In genomic region chr5:141879941-141880738, GRCh38 we compare ENCODE assay signal across 9 cellular contexts. TPM values are rescaled to one million over a fixed set of nuclear protein-coding genes. Genes with fewer than 3 reads are reported as not detected.
DNase-seq lines count a peak whose midpoint lies in the region; ATAC-seq, FAIRE-seq and TF ChIP-seq lines count a peak whose summit lies in the region.
"Had no signal": no experiment of that assay in that cellular context is flagged by ENCODE, and none has a peak within 500 bp of the region (broad histone marks: within the 10 kb centered on the region; RNA-seq: fewer than 3 reads in every experiment).

No MANE protein-coding gene starts in this region.

- no peak overlapping the region for H3K9ac ChIP-seq in GM12878 (ENCODE audit: control insufficient read depth, insufficient read depth, low read length)

- peaks cover 2% of the 10 kb centered on the region for H3K36me3 Mint-ChIP-seq in T-helper 2 cell treated with Interferon-gamma antibody and Interleukin-4, amounts not matched to agents 5 μg/mL and 100 μg/mL, for 36 hours (ENCODE audit: low read depth)
- no peaks in the 10 kb centered on the region for H3K36me3 Mint-ChIP-seq in activated naive CD4-positive, alpha-beta T cell treated with anti-CD3 and anti-CD28 coated beads for 36 hours (ENCODE audit: low read depth)

- TF ChIP-seq POLR2A in GM12878 (IDR thresholded peaks at IDR 0.05; ENCODE audit: low read depth, low read length): no peak

- CTCF ChIA-PET in GM12878 (lab: Yijun Ruan, JAX): interaction anchor here (0.5 to 7.3 kb wide), 41 partner anchors 11 to 819 kb away, joined by 3 to 97 read pairs (median 5); partner anchors contain the start of genes DELE1, HDAC3, RELL2 and RNF14
- CTCF ChIA-PET in activated naive CD4-positive, alpha-beta T cell treated with anti-CD3 and anti-CD28 coated beads for 36 hours (lab: Charles Lee): interaction anchor here (0.6 to 8.6 kb wide), 43 partner anchors 10 to 442 kb away, joined by 3 to 161 read pairs (median 6); partner anchors contain the start of genes DELE1 and PCDH12

- POLR2A ChIA-PET in GM12878 (lab: Charles Lee): interaction anchor here (0.6 to 1.8 kb wide), 3 partner anchors 43 to 179 kb away, joined by 4 to 7 read pairs (median 4); partner anchors contain the start of gene DELE1

- no TSS peak for BruUV-seq in GM12878 (replicated peaks; lab: Mats Ljungman, UMichigan)

- intact Hi-C loops in GM12878 (cut with micrococcal nuclease; ENCODE audit: unreplicated experiment): loop anchor here (1.0 to 10.0 kb wide), 5 partner anchors 68 to 265 kb away; no protein-coding TSS in a partner anchor
- intact Hi-C loops in activated naive CD4-positive, alpha-beta T cell treated with anti-CD3 and anti-CD28 coated beads for 36 hours (cut with micrococcal nuclease): loop anchor here (1.0 to 10.0 kb wide), 9 partner anchors 31 to 465 kb away; partner anchors contain the start of genes PCDHGA10 and PCDHGB7

- no peak overlapping the region for H3K4me2 ChIP-seq in GM12878 (ENCODE audit: control insufficient read depth, insufficient read depth)

- no peak for TF ChIP-seq CTCF in GM12878 (IDR thresholded peaks at IDR 0.05 in 2 of 3, conservative IDR thresholded peaks at IDR 0.05 in 1 of 3; ENCODE audit: control insufficient read depth in 2 of 3, extremely low read depth in 1 of 3, insufficient read depth in 1 of 3, low read depth in 3 of 3, low read length in 3 of 3)

- H3K4me1 Mint-ChIP-seq in T-helper 2 cell treated with Interferon-gamma antibody and Interleukin-4, amounts not matched to agents 5 μg/mL and 100 μg/mL, for 36 hours (ENCODE audit: low read depth): peaks cover 19% of the 10 kb centered on the region
- peaks cover 19% of the 10 kb centered on the region for H3K4me1 Mint-ChIP-seq in activated naive CD4-positive, alpha-beta T cell treated with anti-CD3 and anti-CD28 coated beads for 36 hours (ENCODE audit: low read depth)

- H3K4me1 ChIP-seq in GM12878 (ENCODE audit: control insufficient read depth, insufficient read depth, low read length): peaks cover 37% of the 10 kb centered on the region

- in situ Hi-C loops in GM12878 (cut with MboI): loop anchor here (5.0 kb wide), 1 partner anchor 188 kb away; no protein-coding TSS in a partner anchor

- FAIRE-seq in GM12878 (lab: Jason Lieb, UNC): no peak

- peak; percentile 4 for ATAC-seq in GM12878

- H4K20me1 ChIP-seq in GM12878 (ENCODE audit: control insufficient read depth, insufficient read depth): 0 out of 2 replicates have a peak, but pooled peaks cover 3% of the 10 kb centered on the region

- TF ChIP-seq EP300 in GM12878 (IDR thresholded peaks at IDR 0.05; ENCODE audit: borderline replicate concordance in 1 of 2, control insufficient read depth in 1 of 2, low read depth in 2 of 2, low read length in 2 of 2): no peak

- RAD21 ChIA-PET in GM12878 (lab: Charles Lee; ENCODE audit: unreplicated experiment): interaction anchor here (0.8 to 5.0 kb wide), 15 partner anchors 10 to 263 kb away, joined by 3 to 67 read pairs (median 6); partner anchors contain the start of gene DELE1

- no peaks in the 10 kb centered on the region for H3K9me3 ChIP-seq in GM12878 (replicated peaks; ENCODE audit: control insufficient read depth, insufficient read depth, low read length)
- H3K9me3 ChIP-seq: right lobe of liver had no signal

- no peak for TF ChIP-seq RAD21 in GM12878 (IDR thresholded peaks at IDR 0.05; ENCODE audit: insufficient read depth, low read depth, low read length)

- H3K36me3 ChIP-seq in GM12878 (ENCODE audit: control insufficient read depth in 2 of 2, insufficient read depth in 2 of 2, low read length in 1 of 2): no peaks in the 10 kb centered on the region
- H3K36me3 ChIP-seq: right lobe of liver had no signal

- 22% methylated on average over 7 of the region's 7 CpGs for WGBS in GM12878 (ENCODE audit: insufficient coverage, insufficient replicate concordance, low lambda C conversion rate, missing lambda C conversion rate)

- peaks cover 17 to 29% of the 10 kb centered on the region in 2 experiments for H3K27me3 ChIP-seq in GM12878 (replicated peaks in 1 of 2; ENCODE audit: control insufficient read depth in 2 of 2, insufficient read depth in 2 of 2, low read length in 1 of 2)
- H3K27me3 ChIP-seq: right lobe of liver had no signal

- no peaks in the 10 kb centered on the region for H3K79me2 ChIP-seq in GM12878 (ENCODE audit: control insufficient read depth, insufficient read depth, low read length)

- H3K4me3 ChIP-seq in GM12878: no peak overlapping the region
- H3K4me3 ChIP-seq: right lobe of liver had no signal

- H3K4me3 Mint-ChIP-seq in T-helper 2 cell treated with Interferon-gamma antibody and Interleukin-4, amounts not matched to agents 5 μg/mL and 100 μg/mL, for 36 hours: no peak overlapping the region
- no peak overlapping the region for H3K4me3 Mint-ChIP-seq in activated naive CD4-positive, alpha-beta T cell treated with anti-CD3 and anti-CD28 coated beads for 36 hours

- H2AFZ ChIP-seq in GM12878 (ENCODE audit: control insufficient read depth, low read depth, low read length): no peak overlapping the region

- H3K27ac ChIP-seq in GM12878 (ENCODE audit: control insufficient read depth, insufficient read depth) (no peak overlapping the region), substantia nigra (ENCODE audit: low read depth, low read length, poor library complexity, severe bottlenecking) (peak overlapping the region; percentile 98)
- H3K27ac ChIP-seq: right lobe of liver had no signal

- H3K27ac Mint-ChIP-seq in T-helper 2 cell treated with Interferon-gamma antibody and Interleukin-4, amounts not matched to agents 5 μg/mL and 100 μg/mL, for 36 hours: no peak overlapping the region
- no peak overlapping the region for H3K27ac Mint-ChIP-seq in activated naive CD4-positive, alpha-beta T cell treated with anti-CD3 and anti-CD28 coated beads for 36 hours

- H3K27me3 Mint-ChIP-seq in T-helper 2 cell treated with Interferon-gamma antibody and Interleukin-4, amounts not matched to agents 5 μg/mL and 100 μg/mL, for 36 hours (ENCODE audit: low read depth): peaks cover 82% of the 10 kb centered on the region
- H3K27me3 Mint-ChIP-seq in activated naive CD4-positive, alpha-beta T cell treated with anti-CD3 and anti-CD28 coated beads for 36 hours (ENCODE audit: low read depth): peaks cover 61% of the 10 kb centered on the region

- DNase-seq in activated CD8-positive, alpha-beta memory T cell treated with anti-CD3 and anti-CD28 coated beads, Interleukin-2, amount 50 U/mL, for 48 hours: peak; percentile 29
- DNase-seq in activated CD8-positive, alpha-beta memory T cell treated with anti-CD3 and anti-CD28 coated beads for 24 hours: no peak
- no peak for DNase-seq in GM12878 (ENCODE audit: low read depth, low spot score)
- peak; percentile 85 for DNase-seq in medulla oblongata (ENCODE audit: extremely low spot score)
- DNase-seq in substantia nigra (lab: John Stamatoyannopoulos, UW): peak in 42 of 49 donors; percentile 33 to 85 (median 68)
- DNase-seq in T-helper 2 cell treated with Interferon-gamma antibody and Interleukin-4, amounts not matched to agents 5 μg/mL and 100 μg/mL, for 36 hours (ENCODE audit: low spot score): no peak
- DNase-seq in activated naive CD4-positive, alpha-beta T cell treated with anti-CD3 and anti-CD28 coated beads for 36 hours: no peak
- DNase-seq in AG08395 (ENCODE audit: low spot score): no peak

- SMC1A ChIA-PET in GM12878 (lab: Charles Lee; ENCODE audit: uncharacterized antibody, unreplicated experiment): interaction anchor here (0.9 to 4.2 kb wide), 17 partner anchors 10 to 193 kb away, joined by 3 to 39 read pairs (median 5); partner anchors contain the start of gene RNF14

- H3K9me3 Mint-ChIP-seq in T-helper 2 cell treated with Interferon-gamma antibody and Interleukin-4, amounts not matched to agents 5 μg/mL and 100 μg/mL, for 36 hours: no peaks in the 10 kb centered on the region
- no peaks in the 10 kb centered on the region for H3K9me3 Mint-ChIP-seq in activated naive CD4-positive, alpha-beta T cell treated with anti-CD3 and anti-CD28 coated beads for 36 hours

RNA-seq across cellular contexts. Expression of gene PCDH1, which starts 1.9 kb away (rescaled TPM):
- 0.15 and 1.3 TPM in 2 replicates for total RNA-seq in GM12878 (2013; cell fraction: nucleolus; rRNA removed)
- 0.11 TPM in 1 of 2 replicates, not detected in the other for total RNA-seq in GM12878 (2014; rRNA removed)
- total RNA-seq in GM12878 (2014; rRNA removed; fragmentation: Illumina TruSeq; extraction: Trizol): not detected in 2 replicates
- total RNA-seq in GM12878 (2021): 0.27 and 0.36 TPM in 2 replicates
- not detected for polyA plus RNA-seq in GM12878 (2011; ENCODE audit: low read depth)
- 0.07 TPM in 1 of 2 replicates, not detected in the other for polyA plus RNA-seq in GM12878 (2011; rRNA removed)
- polyA plus RNA-seq in GM12878 (2011; cell fraction: cytosol; rRNA removed): 0.12 TPM in 2 replicates
- 0.10 and 0.12 TPM in 2 replicates for polyA plus RNA-seq in GM12878 (2011; cell fraction: nucleus; rRNA removed)
- polyA plus RNA-seq in GM12878 (2012): 0.04 and 0.11 TPM in 2 replicates
- polyA plus RNA-seq in GM12878 (2014; fragmentation: Illumina TruSeq; extraction: Trizol): 0.16 TPM in 1 of 2 replicates, not detected in the other
- polyA plus RNA-seq in GM12878 (2014; fragmentation: Nextera tagmentation; extraction: Ambion mirVana): not detected
- polyA plus RNA-seq in GM12878 (2014; rRNA removed): 0.10 TPM in 1 of 2 replicates, not detected in the other
- polyA plus RNA-seq in GM12878 (2016; fragmentation: Nextera tagmentation; extraction: Ambion mirVana): under 1 TPM in 1 of 2 experiments, not detected in 1; 0.16 TPM
- polyA minus RNA-seq in GM12878 (2011; rRNA and poly(A)+ RNA removed): 0.26 and 0.73 TPM in 2 replicates
- not detected in 2 replicates for polyA minus RNA-seq in GM12878 (2011; cell fraction: cytosol; rRNA and poly(A)+ RNA removed)
- polyA minus RNA-seq in GM12878 (2011; cell fraction: nucleus; rRNA and poly(A)+ RNA removed): not detected in 2 replicates
- total RNA-seq in activated naive CD4-positive, alpha-beta T cell treated with anti-CD3 and anti-CD28 coated beads for 36 hours: not detected

RNA-seq across cellular contexts. Expression of gene DELE1, which starts 43.5 kb away (rescaled TPM):
- total RNA-seq in GM12878 (2013; cell fraction: nucleolus; rRNA removed): 148 and 153 TPM in 2 replicates
- total RNA-seq in GM12878 (2014; rRNA removed) (58.1 and 60.3 TPM in 2 replicates), GM12878 (2014; rRNA removed; fragmentation: Illumina TruSeq; extraction: Trizol) (39.0 and 42.0 TPM in 2 replicates), GM12878 (2021) (62.9 and 63.2 TPM in 2 replicates)
- 31.0 TPM for polyA plus RNA-seq in GM12878 (2011; ENCODE audit: low read depth)
- polyA plus RNA-seq in GM12878 (2011; rRNA removed) (46.4 and 71.4 TPM in 2 replicates), GM12878 (2014; fragmentation: Illumina TruSeq; extraction: Trizol) (30.2 and 53.2 TPM in 2 replicates), GM12878 (2014; fragmentation: Nextera tagmentation; extraction: Ambion mirVana) (10 to 100 TPM; 18.9 to 21.4 TPM), GM12878 (2014; rRNA removed) (69.4 and 71.2 TPM in 2 replicates), GM12878 (2016; fragmentation: Nextera tagmentation; extraction: Ambion mirVana) (10 to 100 TPM; 37.8 to 37.9 TPM)
- polyA plus RNA-seq in GM12878 (2011; cell fraction: cytosol; rRNA removed): 84.2 and 98.9 TPM in 2 replicates
- polyA plus RNA-seq in GM12878 (2011; cell fraction: nucleus; rRNA removed): 223 and 258 TPM in 2 replicates
- polyA plus RNA-seq in GM12878 (2012): 50.8 and 50.9 TPM in 2 replicates
- 48.9 and 72.9 TPM in 2 replicates for polyA minus RNA-seq in GM12878 (2011; rRNA and poly(A)+ RNA removed)
- 19.4 and 27.2 TPM in 2 replicates for polyA minus RNA-seq in GM12878 (2011; cell fraction: cytosol; rRNA and poly(A)+ RNA removed)
- polyA minus RNA-seq in GM12878 (2011; cell fraction: nucleus; rRNA and poly(A)+ RNA removed): 43.5 and 49.6 TPM in 2 replicates
- 10 to 100 TPM; 48.0 to 50.6 TPM for total RNA-seq in activated naive CD4-positive, alpha-beta T cell treated with anti-CD3 and anti-CD28 coated beads for 36 hours

Comparison
In these comparisons a context has a peak if more than half of its experiments do, and no peak if none do; other contexts are left out.
1. DNase-seq: peak in activated CD8-positive, alpha-beta memory T cell treated with anti-CD3 and anti-CD28 coated beads, Interleukin-2, amount 50 U/mL, for 48 hours (single experiment), medulla oblongata (single experiment) and substantia nigra (42 of 49); none in activated CD8-positive, alpha-beta memory T cell treated with anti-CD3 and anti-CD28 coated beads for 24 hours (single experiment), GM12878 (single experiment), T-helper 2 cell treated with Interferon-gamma antibody and Interleukin-4, amounts not matched to agents 5 μg/mL and 100 μg/mL, for 36 hours (single experiment), activated naive CD4-positive, alpha-beta T cell treated with anti-CD3 and anti-CD28 coated beads for 36 hours (single experiment) and AG08395 (single experiment).